In the genomic region with DNA sequence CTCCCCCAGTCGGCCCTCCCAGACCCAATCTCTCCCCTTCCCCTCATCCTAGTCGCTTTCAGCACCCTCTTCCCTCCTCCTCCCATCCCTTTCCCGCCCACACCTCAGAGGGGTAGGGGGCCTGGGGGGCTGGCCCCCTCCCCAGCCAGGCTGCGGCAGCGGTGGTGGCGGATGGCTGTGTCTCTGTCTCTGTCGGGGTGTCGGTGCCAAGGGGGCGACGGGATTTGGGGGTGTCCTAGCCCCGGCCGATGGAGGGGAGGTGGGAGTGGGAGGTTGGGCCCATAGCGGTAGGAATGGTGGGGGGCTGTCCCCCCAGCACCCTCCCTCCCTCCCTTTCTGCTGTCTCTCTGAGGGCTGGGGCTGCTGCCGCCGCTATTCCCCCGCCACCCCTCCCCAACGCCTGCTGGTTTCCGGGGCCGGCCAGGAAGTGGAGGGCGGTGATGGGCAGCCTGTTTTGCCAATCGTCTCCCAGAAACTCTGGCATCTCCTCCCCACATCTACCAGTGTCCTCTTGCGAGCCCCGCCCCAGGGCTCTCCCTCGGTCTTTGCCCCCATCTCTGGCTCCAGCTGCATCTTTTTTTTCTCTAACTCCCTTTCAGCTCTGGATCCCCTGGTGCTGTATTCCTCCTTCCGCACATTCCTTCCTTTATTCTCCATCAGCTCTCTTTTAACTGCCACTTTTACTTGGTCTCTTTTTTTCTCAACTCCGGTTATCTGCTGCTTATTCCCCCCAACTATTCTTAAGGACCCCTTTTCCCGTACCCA, we compare ENCODE assay signal across 8 cellular contexts. TPM values are rescaled to one million over a fixed set of nuclear protein-coding genes. Genes with fewer than 3 reads are reported as not detected.
DNase-seq lines count a peak whose midpoint lies in the region; ATAC-seq, FAIRE-seq and TF ChIP-seq lines count a peak whose summit lies in the region.

A gene with protein sequence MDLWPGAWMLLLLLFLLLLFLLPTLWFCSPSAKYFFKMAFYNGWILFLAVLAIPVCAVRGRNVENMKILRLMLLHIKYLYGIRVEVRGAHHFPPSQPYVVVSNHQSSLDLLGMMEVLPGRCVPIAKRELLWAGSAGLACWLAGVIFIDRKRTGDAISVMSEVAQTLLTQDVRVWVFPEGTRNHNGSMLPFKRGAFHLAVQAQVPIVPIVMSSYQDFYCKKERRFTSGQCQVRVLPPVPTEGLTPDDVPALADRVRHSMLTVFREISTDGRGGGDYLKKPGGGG (minus strand): TSS at position 374 of the 765 bp plus-strand sequence. CDS start 4,588 bp downstream, outside the sequence.

- peak within 1 kb of the TSS; percentile 72 to 99 (median 93) for H3K27ac ChIP-seq in skin epidermis

- POLR2A ChIA-PET in activated B cell treated with CpG ODN at 0.5 μM for 24 hours (lab: Charles Lee), result interaction anchor here (0.6 to 5.0 kb wide), 7 partner anchors 10 to 669 kb away, joined by 3 to 102 read pairs (median 5); a partner anchor contains a TSS

- H3K36me3 ChIP-seq in bronchial epithelial cell (ENCODE audit: control insufficient read depth, insufficient read depth, low read length), result peaks cover 3% of the 10 kb centered on the region

- DNase-seq in NCI-H345 treated with DMSO at 0.1 percent for 48 hours (lab: John Stamatoyannopoulos, UW; ENCODE audit: unreplicated experiment), result peak; percentile 84
- peak; percentile 92 for DNase-seq in activated B cell treated with CpG ODN at 0.5 μM for 24 hours
- peak; percentile 89 for DNase-seq in bronchial epithelial cell (ENCODE audit: low read depth)
- peak; percentile 93 for DNase-seq in iPS-NIHi11 (ENCODE audit: low spot score)

- peaks cover 33% of the 10 kb centered on the region for H3K36me3 Mint-ChIP-seq in activated B cell treated with CpG ODN at 0.5 μM for 24 hours (ENCODE audit: low read depth)

- TF ChIP-seq CTCF in activated B cell treated with CpG ODN at 0.5 μM for 24 hours (IDR thresholded peaks at IDR 0.05), result no peak
- TF ChIP-seq CTCF in bronchial epithelial cell (IDR thresholded peaks at IDR 0.05; ENCODE audit: insufficient read depth, low read length, severe bottlenecking), result no peak

- peak within 1 kb of the TSS; percentile 99 for H3K27ac Mint-ChIP-seq in activated B cell treated with CpG ODN at 0.5 μM for 24 hours

- ATAC-seq in GM18502 (IDR thresholded peaks at IDR 0.05; ENCODE audit: poor library complexity, unreplicated experiment), result peak; percentile 41
- ATAC-seq in HG03175 (IDR thresholded peaks at IDR 0.05; ENCODE audit: unreplicated experiment), result peak; percentile 50
- ATAC-seq in activated B cell treated with CpG ODN at 0.5 μM for 24 hours (ENCODE audit: low read depth), result peak; percentile 50
- no peak for ATAC-seq in HG03439 (IDR thresholded peaks at IDR 0.05; ENCODE audit: unreplicated experiment)

- no peak for FAIRE-seq in bronchial epithelial cell (lab: Jason Lieb, UNC)

- peak within 1 kb of the TSS; percentile 96 for H3K4me3 Mint-ChIP-seq in activated B cell treated with CpG ODN at 0.5 μM for 24 hours

- intact Hi-C loops in activated B cell treated with CpG ODN at 0.5 μM for 24 hours (cut with micrococcal nuclease), result loop anchor here (1.0 to 10.0 kb wide), 6 partner anchors 22 to 1559 kb away; a partner anchor contains a TSS

- H3K27me3 Mint-ChIP-seq in activated B cell treated with CpG ODN at 0.5 μM for 24 hours, result no peaks in the 10 kb centered on the region

- no peaks in the 10 kb centered on the region for H3K9me3 Mint-ChIP-seq in activated B cell treated with CpG ODN at 0.5 μM for 24 hours

- H3K4me1 Mint-ChIP-seq in activated B cell treated with CpG ODN at 0.5 μM for 24 hours, result peaks cover 54% of the 10 kb centered on the region

- no peaks in the 10 kb centered on the region for H3K27me3 ChIP-seq in bronchial epithelial cell (ENCODE audit: control insufficient read depth, insufficient read depth, low read length)

- H3K4me3 ChIP-seq in bronchial epithelial cell (ENCODE audit: low read depth, low read length), result peak within 1 kb of the TSS; percentile 73
- H3K4me3 ChIP-seq in skin epidermis, result peak within 1 kb of the TSS; percentile 64 to 93 (median 80)

- CTCF ChIA-PET in activated B cell treated with CpG ODN at 0.5 μM for 24 hours (lab: Charles Lee), result no interaction called here

RNA-seq across cellular contexts. Expression of the gene that starts here (rescaled TPM):
- total RNA-seq in activated B cell treated with CpG ODN at 0.5 μM for 24 hours (26.4 and 27.0 TPM in 2 replicates), bronchial epithelial cell (5.8 and 9.0 TPM in 2 replicates)
